In genomic region chr1:25123551-25123950, GRCh38 we compare ENCODE assay signal across 22 cellular contexts.
A peak's percentile ranks its signal among the peaks of the same experiment; 100 is the strongest.
DNase-seq lines count a peak whose midpoint lies in the region; ATAC-seq and TF ChIP-seq lines count a peak whose summit lies in the region.
"Had no signal": no experiment of that assay in that cellular context is flagged by ENCODE, and none has a peak within 500 bp of the region (broad histone marks: within the 10 kb centered on the region; RNA-seq: fewer than 3 reads in every experiment).

No MANE protein-coding gene starts in this region.

- peaks cover 0 to 18% (median 0%) of the 10 kb centered on the region in 4 donors for H3K27me3 ChIP-seq in esophagus muscularis mucosa
- no peaks in the 10 kb centered on the region for H3K27me3 ChIP-seq in effector memory CD4-positive, alpha-beta T cell (replicated peaks; ENCODE audit: control insufficient read depth, insufficient read depth, low read length, poor library complexity, severe bottlenecking)

- TF ChIP-seq POLR2A in esophagus muscularis mucosa (IDR thresholded peaks at IDR 0.05; ENCODE audit: low read depth): no peak

- intact Hi-C loops in esophagus muscularis mucosa (cut with DNase I): no loop called here

- no peaks in the 10 kb centered on the region for H3K9me3 ChIP-seq in esophagus muscularis mucosa
- H3K9me3 ChIP-seq in effector memory CD4-positive, alpha-beta T cell (ENCODE audit: control insufficient read depth, low read length): no peaks in the 10 kb centered on the region

- ATAC-seq in activated naive CD4-positive, alpha-beta T cell treated with anti-CD3 and anti-CD28 coated beads, Interleukin-2, amount 50 U/mL, for 72 hours: peak; percentile 72 to 94
- ATAC-seq: left lobe of liver had no signal

- H3K4me1 ChIP-seq in esophagus muscularis mucosa: no peaks in the 10 kb centered on the region
- peaks cover 6% of the 10 kb centered on the region for H3K4me1 ChIP-seq in effector memory CD4-positive, alpha-beta T cell (ENCODE audit: control insufficient read depth, insufficient read depth, low read length, poor library complexity, severe bottlenecking)

- no peaks in the 10 kb centered on the region for H3K36me3 ChIP-seq in esophagus muscularis mucosa
- H3K36me3 ChIP-seq in effector memory CD4-positive, alpha-beta T cell (ENCODE audit: control insufficient read depth, insufficient read depth, low read length): no peaks in the 10 kb centered on the region

- no peak overlapping the region for H3K27ac Mint-ChIP-seq in activated naive CD4-positive, alpha-beta T cell treated with anti-CD3 and anti-CD28 coated beads, Interleukin-2, amount 50 U/mL, for 72 hours
- H3K27ac Mint-ChIP-seq: activated naive CD4-positive, alpha-beta T cell treated with anti-CD3 and anti-CD28 coated beads, Interleukin-2, amount 10 ng/mL, durations not matched to agents 7 days and 5 days; progenitor cell of endocrine pancreas had no signal

- H3K27ac ChIP-seq in esophagus muscularis mucosa (replicated peaks in 1 of 4): no peak overlapping the region
- no peak overlapping the region for H3K27ac ChIP-seq in effector memory CD4-positive, alpha-beta T cell (ENCODE audit: insufficient read depth, low read length, poor library complexity, severe bottlenecking)
- H3K27ac ChIP-seq: C4-2B had no signal

- H3K4me3 ChIP-seq in esophagus muscularis mucosa: no peak overlapping the region
- H3K4me3 ChIP-seq in effector memory CD4-positive, alpha-beta T cell (ENCODE audit: insufficient read depth, low read depth, low read length, poor library complexity, severe bottlenecking): no peak overlapping the region

- no peaks in the 10 kb centered on the region for H3K9me3 Mint-ChIP-seq in activated naive CD4-positive, alpha-beta T cell treated with anti-CD3 and anti-CD28 coated beads, Interleukin-2, amount 50 U/mL, for 72 hours
- H3K9me3 Mint-ChIP-seq: activated naive CD4-positive, alpha-beta T cell treated with anti-CD3 and anti-CD28 coated beads, Interleukin-2, amount 10 ng/mL, durations not matched to agents 7 days and 5 days had no signal

- no peak for TF ChIP-seq EP300 in esophagus muscularis mucosa (IDR thresholded peaks at IDR 0.05)

- DNase-seq in activated naive CD4-positive, alpha-beta T cell treated with anti-CD3 and anti-CD28 coated beads, Interleukin-2, amount 50 U/mL, for 72 hours (ENCODE audit: low spot score in 2 of 2): peak in 1 of 2 donors; percentile 31
- DNase-seq in activated naive CD4-positive, alpha-beta T cell treated with anti-CD3 and anti-CD28 coated beads, Interleukin-2, amount 50 U/mL, for 16 hours: no peak
- DNase-seq in M059J (ENCODE audit: low read depth) (peak; percentile 33), fibroblast of peridontal ligament (ENCODE audit: extremely low read depth) (peak; percentile 11), superior temporal gyrus (ENCODE audit: extremely low spot score) (peak; percentile 12), esophagus muscularis mucosa (ENCODE audit: extremely low spot score) (no peak)
- no peak for DNase-seq in effector memory CD4-positive, alpha-beta T cell
- DNase-seq: activated naive CD4-positive, alpha-beta T cell treated with anti-CD3 and anti-CD28 coated beads, Interleukin-2, amount 10 ng/mL, durations not matched to agents 7 days and 5 days; Calu3; central memory CD4-positive, alpha-beta T cell; dermis blood vessel endothelial cell; hypothalamus; mesenchymal stem cell; NCI-H1105; NCI-H1930; NCI-H526; SHP77; T-helper 9 cell; trophoblast cell had no signal

- TF ChIP-seq CTCF in esophagus muscularis mucosa (IDR thresholded peaks at IDR 0.05): no peak

- 96% methylated on average over 3 of the region's 3 CpGs for WGBS in esophagus muscularis mucosa

- H3K36me3 Mint-ChIP-seq in activated naive CD4-positive, alpha-beta T cell treated with anti-CD3 and anti-CD28 coated beads, Interleukin-2, amount 50 U/mL, for 72 hours: no peaks in the 10 kb centered on the region
- H3K36me3 Mint-ChIP-seq: activated naive CD4-positive, alpha-beta T cell treated with anti-CD3 and anti-CD28 coated beads, Interleukin-2, amount 10 ng/mL, durations not matched to agents 7 days and 5 days had no signal

Comparison
In these comparisons a context has a peak if more than half of its experiments do, and no peak if none do; other contexts are left out.
1. DNase-seq: peak in M059J (single experiment), fibroblast of peridontal ligament (single experiment) and superior temporal gyrus (single experiment); none in activated naive CD4-positive, alpha-beta T cell treated with anti-CD3 and anti-CD28 coated beads, Interleukin-2, amount 50 U/mL, for 16 hours (single experiment), esophagus muscularis mucosa (single experiment) and effector memory CD4-positive, alpha-beta T cell (0 of 3).